ENCODE assay signal across 1 cellular context in genomic region chr7:967361-968082, GRCh38.
TF ChIP-seq lines count a peak whose summit lies in the region.

No MANE protein-coding gene starts in this region.

TF ChIP-seq in GM12878, 131 proteins besides CTCF, POLR2A, EP300 and RAD21:
- TF ChIP-seq PKNOX1 (IDR thresholded peaks at IDR 0.05) (no peak), POLR2AphosphoS2 (IDR thresholded peaks at IDR 0.05; ENCODE audit: low read depth, low read length) (0 out of 2 replicates have a peak, but pooled peaks have one; percentile 20), CBX5 (IDR thresholded peaks at IDR 0.05; ENCODE audit: low read depth) (no peak), NR2C2 (IDR thresholded peaks at IDR 0.05; ENCODE audit: borderline replicate concordance, control insufficient read depth, insufficient read length, low read depth) (no peak), ZBTB40 (IDR thresholded peaks at IDR 0.05; ENCODE audit: borderline replicate concordance) (no peak), SREBF1 (IDR thresholded peaks at IDR 0.05; ENCODE audit: low read length) (no peak)
